9 cellular contexts compared by ENCODE assay signal in the genomic region with DNA sequence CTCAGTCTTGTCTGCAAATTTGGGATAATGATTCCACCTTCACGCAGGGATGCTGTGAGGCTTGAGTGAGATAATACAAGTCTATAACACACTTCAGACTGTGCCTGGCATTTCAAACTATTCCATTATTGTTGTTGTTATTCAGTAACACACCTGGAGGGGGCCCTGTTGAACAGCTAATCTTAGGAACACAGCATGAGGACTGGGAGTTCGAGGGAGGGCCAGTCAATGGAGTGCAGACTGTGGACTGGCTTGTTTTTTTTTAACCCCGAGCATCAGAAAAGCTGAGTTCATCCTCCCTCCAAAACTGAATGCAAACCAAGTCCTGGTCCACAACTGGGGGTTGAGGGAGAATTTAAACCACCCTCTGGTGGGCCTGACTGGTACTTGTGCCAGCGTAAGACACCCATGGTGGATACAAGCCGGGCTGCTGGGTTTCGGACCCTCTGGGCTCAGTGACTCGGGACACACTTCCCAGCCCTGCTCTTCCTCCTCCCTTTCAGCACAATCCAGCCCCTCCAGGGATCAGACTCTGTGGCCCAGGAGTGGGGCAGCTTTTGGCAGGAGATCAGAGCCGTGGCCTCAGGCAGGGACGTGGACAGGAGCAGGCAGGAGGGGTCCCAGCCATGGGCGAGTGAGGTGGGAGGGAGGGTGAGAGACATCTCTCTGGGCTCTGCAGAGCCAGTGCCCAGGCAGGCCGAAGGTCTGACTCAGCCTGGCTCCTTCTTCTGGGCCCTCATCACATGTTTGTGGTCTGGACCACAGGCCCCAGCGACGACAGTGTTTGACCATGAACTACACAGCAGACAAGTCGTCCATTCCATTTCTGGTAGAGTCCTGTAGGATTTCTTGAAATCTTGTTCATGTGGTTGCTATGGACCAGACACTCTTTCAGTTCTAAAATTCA. TPM values are rescaled to one million over a fixed set of nuclear protein-coding genes. Genes with fewer than 3 reads are reported as not detected.
A peak's percentile ranks its signal among the peaks of the same experiment; 100 is the strongest.
DNase-seq lines count a peak whose midpoint lies in the region; ATAC-seq and TF ChIP-seq lines count a peak whose summit lies in the region.
"Had no signal": no experiment of that assay in that cellular context is flagged by ENCODE, and none has a peak within 500 bp of the region (broad histone marks: within the 10 kb centered on the region; RNA-seq: fewer than 3 reads in every experiment).

No MANE protein-coding gene starts in this region.

- H3K4ac ChIP-seq in IMR-90 (ENCODE audit: low read depth, low read length) (peak overlapping the region; percentile 86), mesendoderm (ENCODE audit: low read depth, low read length) (no peak overlapping the region)

- peaks cover 8% of the 10 kb centered on the region for H3K9me1 ChIP-seq in IMR-90 (ENCODE audit: insufficient read depth, low read length)

- H2BK120ac ChIP-seq in IMR-90 (ENCODE audit: low read depth, low read length) (peak overlapping the region; percentile 98), mesendoderm (ENCODE audit: low read depth, low read length) (no peak overlapping the region)

- H2BK5ac ChIP-seq in IMR-90 (ENCODE audit: low read depth, low read length, poor library complexity, severe bottlenecking) (peak overlapping the region; percentile 93), mesendoderm (ENCODE audit: low read length) (no peak overlapping the region)

- H3K4me1 ChIP-seq in IMR-90 (ENCODE audit: control insufficient read depth, insufficient read depth, low read length) (peaks cover 8% of the 10 kb centered on the region), adipocyte (ENCODE audit: control insufficient read depth, insufficient read depth, low read length) (no peaks in the 10 kb centered on the region), mesendoderm (ENCODE audit: control insufficient read depth, low read depth, low read length) (no peaks in the 10 kb centered on the region)

- no peaks in the 10 kb centered on the region for H4K20me1 ChIP-seq in IMR-90 (ENCODE audit: insufficient read depth, low read length)

- no peaks in the 10 kb centered on the region for H3K79me2 ChIP-seq in mesendoderm (ENCODE audit: control insufficient read depth, insufficient read depth, low read length)

- H3K27me3 ChIP-seq in IMR-90 (ENCODE audit: control insufficient read depth, insufficient read depth, low read length): no peaks in the 10 kb centered on the region
- peaks cover 37% of the 10 kb centered on the region for H3K27me3 ChIP-seq in adipocyte (replicated peaks; ENCODE audit: control insufficient read depth, insufficient read depth, low read length)
- no peaks in the 10 kb centered on the region for H3K27me3 ChIP-seq in mesendoderm (ENCODE audit: insufficient read depth, low read length, poor library complexity)

- H3K27ac ChIP-seq in IMR-90 (ENCODE audit: insufficient read depth, low read length): peak overlapping the region; percentile 85
- H3K27ac ChIP-seq in mesendoderm (ENCODE audit: low read depth, low read length): no peak overlapping the region

- H3K4me2 ChIP-seq in IMR-90 (ENCODE audit: low read depth, low read length) (peak overlapping the region; percentile 15; the same call in 1 of the 2 replicates), mesendoderm (ENCODE audit: low read length) (no peak overlapping the region)

- peak; percentile 90 for DNase-seq in Daoy (ENCODE audit: low read depth)
- peak; percentile 93 for DNase-seq in IMR-90
- DNase-seq in adipocyte (ENCODE audit: low read depth): peak; percentile 84
- DNase-seq in mesendoderm: peak; percentile 80
- DNase-seq in NCI-H748 (lab: John Stamatoyannopoulos, UW; ENCODE audit: unreplicated experiment): no peak
- no peak for DNase-seq in SHP77 (lab: John Stamatoyannopoulos, UW)
- no peak for DNase-seq in LoVo (ENCODE audit: low spot score)
- no peak for DNase-seq in NCI-H2227 (lab: John Stamatoyannopoulos, UW; ENCODE audit: unreplicated experiment)
- DNase-seq: effector memory CD4-positive, alpha-beta T cell had no signal

- peak; percentile 96 for ATAC-seq in IMR-90 (ENCODE audit: low read depth)

- H3K18ac ChIP-seq in IMR-90 (ENCODE audit: low read depth, low read length) (peak overlapping the region; percentile 88), mesendoderm (ENCODE audit: low read length) (no peak overlapping the region)

- dilution Hi-C loops in IMR-90 (cut with HindIII; ENCODE audit: low sequenced_read_pairs, unreplicated experiment): no loop called here

- intact Hi-C loops in IMR-90 (cut with micrococcal nuclease): loop anchor here (1.0 kb wide), 1 partner anchor 116 kb away; no protein-coding TSS in a partner anchor

- H2BK20ac ChIP-seq in IMR-90 (ENCODE audit: low read depth, low read length): peak overlapping the region; percentile 89

- peak overlapping the region; percentile 93 for H4K91ac ChIP-seq in IMR-90 (ENCODE audit: insufficient read depth, low read depth, low read length)

- BruUV-seq in IMR-90 (replicated peaks; lab: Mats Ljungman, UMichigan): no TSS peak

- TF ChIP-seq CTCF in IMR-90 (conservative IDR thresholded peaks at IDR 0.05; ENCODE audit: low read depth, low read length): peak; percentile 41

- H3K23ac ChIP-seq in IMR-90 (ENCODE audit: low read depth, low read length) (no peak overlapping the region), mesendoderm (ENCODE audit: low read length) (no peak overlapping the region)

- POLR2A ChIA-PET in IMR-90 (lab: Charles Lee; ENCODE audit: unreplicated experiment): interaction anchor here (0.6 kb wide), 2 partner anchors 36 to 758 kb away, joined by 6 to 7 read pairs; a partner anchor contains a TSS

- H3K56ac ChIP-seq in IMR-90 (ENCODE audit: extremely low read depth, insufficient read depth, low read length) (peak overlapping the region; percentile 29; the same call in 1 of the 2 replicates), mesendoderm (ENCODE audit: low read length) (no peak overlapping the region)

- in situ Hi-C loops in IMR-90 (cut with MboI; ENCODE audit: low sequenced_read_pairs): no loop called here

- CTCF ChIA-PET in IMR-90 (lab: Yijun Ruan, JAX): interaction anchor here (1.0 to 1.5 kb wide), 3 partner anchors 11 to 58 kb away, joined by 3 to 4 read pairs (median 4); no protein-coding TSS in a partner anchor

- H4K8ac ChIP-seq in IMR-90 (ENCODE audit: low read depth in 2 of 2, low read length in 2 of 2) (peak overlapping the region; percentile 63 to 89), mesendoderm (ENCODE audit: low read depth, low read length) (no peak overlapping the region)

- H3K9me3 ChIP-seq in IMR-90 (ENCODE audit: control insufficient read depth, insufficient read depth, low read length): no peaks in the 10 kb centered on the region
- H3K9me3 ChIP-seq in adipocyte (ENCODE audit: control insufficient read depth, low read length): no peaks in the 10 kb centered on the region

- peak overlapping the region; percentile 63 for H2AK5ac ChIP-seq in IMR-90 (ENCODE audit: low read depth, low read length)
- no peak overlapping the region for H2AK5ac ChIP-seq in mesendoderm (ENCODE audit: low read length)

- peak overlapping the region; percentile 74 for H3K14ac ChIP-seq in IMR-90 (replicated peaks; ENCODE audit: low read depth, low read length)

- H3K36me3 ChIP-seq in IMR-90 (ENCODE audit: control insufficient read depth, insufficient read depth, low read length): no peaks in the 10 kb centered on the region
- no peaks in the 10 kb centered on the region for H3K36me3 ChIP-seq in adipocyte (ENCODE audit: control insufficient read depth, insufficient read depth, low read length, severe bottlenecking)
- no peaks in the 10 kb centered on the region for H3K36me3 ChIP-seq in mesendoderm (ENCODE audit: control insufficient read depth, insufficient read depth, low read length)

- 97% methylated on average over 4 of the region's 14 CpGs; no CpG with 5 or more reads in 1 of the 2 experiments for WGBS in IMR-90 (ENCODE audit: extremely low coverage in 2 of 2, insufficient read length in 1 of 2), 2 experiments
- no CpG with 5 or more reads among the region's 14 CpGs for WGBS in mesendoderm (ENCODE audit: extremely low coverage, insufficient coverage, low lambda C conversion rate)

- TF ChIP-seq RAD21 in IMR-90 (IDR thresholded peaks at IDR 0.05; ENCODE audit: low read length): peak; percentile 47

- H2BK15ac ChIP-seq in IMR-90 (ENCODE audit: low read depth, low read length): peak overlapping the region; percentile 59; the same call in 2 of the 3 replicates
- H2BK15ac ChIP-seq in mesendoderm (replicated peaks; ENCODE audit: low read depth): no peak overlapping the region

- H3K79me1 ChIP-seq in IMR-90 (ENCODE audit: low read depth in 1 of 2, low read length in 2 of 2): no peaks in the 10 kb centered on the region
- H3K79me1 ChIP-seq in mesendoderm (ENCODE audit: low read length): no peaks in the 10 kb centered on the region

- peak overlapping the region; percentile 90 for H2AFZ ChIP-seq in IMR-90 (replicated peaks; ENCODE audit: low read length, poor library complexity)

- peak overlapping the region; percentile 59 for H2AK9ac ChIP-seq in IMR-90 (replicated peaks; ENCODE audit: low read depth, low read length, poor library complexity)

- TF ChIP-seq POLR2A in IMR-90 (IDR thresholded peaks at IDR 0.05; ENCODE audit: low read depth, low read length): no peak

- H4K5ac ChIP-seq in IMR-90 (ENCODE audit: low read depth, low read length): peak overlapping the region; percentile 96
- H4K5ac ChIP-seq in mesendoderm (ENCODE audit: low read length): no peak overlapping the region

- H3K4me3 ChIP-seq in IMR-90 (ENCODE audit: insufficient read depth, low read depth, low read length): no peak overlapping the region
- no peak overlapping the region for H3K4me3 ChIP-seq in adipocyte (ENCODE audit: low read length)
- no peak overlapping the region for H3K4me3 ChIP-seq in mesendoderm (ENCODE audit: low read length)

- H3K9ac ChIP-seq in IMR-90 (ENCODE audit: low read depth, low read length) (peak overlapping the region; percentile 31; the same call in 1 of the 2 replicates), adipocyte (ENCODE audit: low read length) (no peak overlapping the region), mesendoderm (ENCODE audit: low read length) (no peak overlapping the region)

TF ChIP-seq in IMR-90, 13 proteins besides CTCF, POLR2A, EP300 and RAD21 (continues in another document):
- TF ChIP-seq RCOR1 (IDR thresholded peaks at IDR 0.05; ENCODE audit: insufficient replicate concordance, low read length) (no peak), CEBPB (IDR thresholded peaks at IDR 0.05; ENCODE audit: low read depth, low read length) (no peak)

RNA-seq across cellular contexts. Expression of a gene that starts 36.3 kb away (rescaled TPM):
- total RNA-seq in Daoy (2014; rRNA removed; shearing (Covaris generic)): 6.1 and 7.7 TPM in 2 replicates
- 3.6 and 6.7 TPM in 2 replicates for total RNA-seq in IMR-90 (2012; rRNA removed)
- 12.9 and 16.2 TPM in 2 replicates for polyA plus RNA-seq in IMR-90 (2012; rRNA removed)
- 7.5 and 19.5 TPM in 2 replicates for polyA plus RNA-seq in IMR-90 (2012; cell fraction: cytosol; rRNA removed)
- polyA plus RNA-seq in IMR-90 (2012; cell fraction: nucleus; rRNA removed; ENCODE audit: low replicate concordance): 25.1 and 51.6 TPM in 2 replicates
- polyA plus RNA-seq in mesendoderm (2013, experiment 1 of 2): 3.3 TPM
- polyA plus RNA-seq in mesendoderm (2013, experiment 2 of 2): 4.0 TPM

Comparison
In these comparisons a context has a peak if more than half of its experiments do, and no peak if none do; other contexts are left out.
1. DNase-seq: peak in Daoy (single experiment), IMR-90 (single experiment), adipocyte (single experiment) and mesendoderm (single experiment); none in NCI-H748 (single experiment), SHP77 (0 of 2), LoVo (single experiment) and NCI-H2227 (single experiment).